In genomic region chr7:140060788-140061606, GRCh38 we compare ENCODE assay signal across 8 cellular contexts. TPM values are rescaled to one million over a fixed set of nuclear protein-coding genes. Genes with fewer than 3 reads are reported as not detected.
DNase-seq lines count a peak whose midpoint lies in the region; ATAC-seq and TF ChIP-seq lines count a peak whose summit lies in the region.

No MANE protein-coding gene starts in this region.

- H3K4me3 Mint-ChIP-seq in Calu3 (ENCODE audit: low read depth, unreplicated experiment) (peak overlapping the region; percentile 55), nephron (peak overlapping the region; percentile 54 to 72 (median 58))
- peak overlapping the region; percentile 89 for H3K4me3 Mint-ChIP-seq in dendritic cell treated with granulocyte-macrophage colony-stimulating factor and Interleukin-4, amounts not matched to agents 40 ng/mL and 50 ng/mL, for 4 days

- intact Hi-C loops in Calu3 (cut with micrococcal nuclease; ENCODE audit: unreplicated experiment): loop anchor here (5.0 kb wide), 1 partner anchor 171 kb away; no protein-coding TSS in a partner anchor
- intact Hi-C loops in dendritic cell treated with granulocyte-macrophage colony-stimulating factor and Interleukin-4, amounts not matched to agents 40 ng/mL and 50 ng/mL, for 4 days (cut with micrococcal nuclease): no loop called here
- intact Hi-C loops in posterior vena cava (cut with DNase I): no loop called here

- H3K27ac Mint-ChIP-seq in Calu3 (ENCODE audit: unreplicated experiment) (peak overlapping the region; percentile 55), nephron (peak overlapping the region in 2 of 3 experiments; percentile 2 to 82)
- peak overlapping the region; percentile 92 for H3K27ac Mint-ChIP-seq in dendritic cell treated with granulocyte-macrophage colony-stimulating factor and Interleukin-4, amounts not matched to agents 40 ng/mL and 50 ng/mL, for 4 days

- TF ChIP-seq CTCF in Calu3 (IDR thresholded peaks at IDR 0.05; ENCODE audit: unreplicated experiment) (no peak), nephron (IDR thresholded peaks at IDR 0.05; ENCODE audit: unreplicated experiment in 3 of 3) (no peak)

- DNase-seq in Calu3 (no peak), NCI-H345 (lab: John Stamatoyannopoulos, UW) (peak; percentile 58), posterior vena cava (ENCODE audit: low spot score) (no peak), GM19240 (ENCODE audit: insufficient read length, low spot score) (no peak), ecto neural progenitor cell (ENCODE audit: low spot score) (no peak)

- ATAC-seq in GM18909 (IDR thresholded peaks at IDR 0.05; ENCODE audit: poor library complexity, unreplicated experiment): no peak

- H3K9me3 Mint-ChIP-seq in Calu3 (ENCODE audit: low read depth, unreplicated experiment) (no peaks in the 10 kb centered on the region), nephron (peaks cover 9% of the 10 kb centered on the region)
- peaks cover 6% of the 10 kb centered on the region for H3K9me3 Mint-ChIP-seq in dendritic cell treated with granulocyte-macrophage colony-stimulating factor and Interleukin-4, amounts not matched to agents 40 ng/mL and 50 ng/mL, for 4 days

- H3K27me3 Mint-ChIP-seq in Calu3 (ENCODE audit: unreplicated experiment): no peaks in the 10 kb centered on the region
- no peaks in the 10 kb centered on the region for H3K27me3 Mint-ChIP-seq in dendritic cell treated with granulocyte-macrophage colony-stimulating factor and Interleukin-4, amounts not matched to agents 40 ng/mL and 50 ng/mL, for 4 days
- peaks cover 27% of the 10 kb centered on the region for H3K27me3 Mint-ChIP-seq in nephron (ENCODE audit: low read depth)

- peaks cover 33% of the 10 kb centered on the region for H3K36me3 Mint-ChIP-seq in Calu3 (ENCODE audit: insufficient read depth, unreplicated experiment)
- H3K36me3 Mint-ChIP-seq in dendritic cell treated with granulocyte-macrophage colony-stimulating factor and Interleukin-4, amounts not matched to agents 40 ng/mL and 50 ng/mL, for 4 days (ENCODE audit: low read depth): peaks cover 58% of the 10 kb centered on the region
- no peaks in the 10 kb centered on the region for H3K36me3 Mint-ChIP-seq in nephron (ENCODE audit: low read depth)

- BruUV-seq in Calu3 (replicated peaks; lab: Mats Ljungman, UMichigan): TSS peak; percentile 15

- CTCF ChIA-PET in Calu3 (lab: Charles Lee): no interaction called here

- H3K4me1 Mint-ChIP-seq in Calu3 (ENCODE audit: low read depth, unreplicated experiment) (peaks cover 37% of the 10 kb centered on the region), nephron (peaks cover 12% of the 10 kb centered on the region)
- H3K4me1 Mint-ChIP-seq in dendritic cell treated with granulocyte-macrophage colony-stimulating factor and Interleukin-4, amounts not matched to agents 40 ng/mL and 50 ng/mL, for 4 days (ENCODE audit: low read depth): peaks cover 64% of the 10 kb centered on the region

RNA-seq across cellular contexts. Expression of gene PARP12, which starts 1.8 kb away (rescaled TPM):
- total RNA-seq in Calu3 (2022): 66.6 and 102 TPM in 2 replicates
- 10 to 100 TPM; 27.7 to 35.3 TPM for total RNA-seq in posterior vena cava

Comparison
In these comparisons a context has a peak if more than half of its experiments do, and no peak if none do; other contexts are left out.
1. H3K27ac Mint-ChIP-seq: peak in every context shown above with its lines; median percentile 92 in dendritic cell treated with granulocyte-macrophage colony-stimulating factor and Interleukin-4, amounts not matched to agents 40 ng/mL and 50 ng/mL, for 4 days; 55 in Calu3; 42 in nephron.